In genomic region chr17:69800870-69801269, GRCh38 we compare ENCODE assay signal across 7 cellular contexts.
"Had no signal": no experiment of that assay in that cellular context is flagged by ENCODE, and none has a peak within 500 bp of the region (broad histone marks: within the 10 kb centered on the region; RNA-seq: fewer than 3 reads in every experiment).

No MANE protein-coding gene starts in this region.

- DNase-seq: GM23248, GOT3, H9, HCEC 1CT, KBM-7 had no signal

- H3K9ac ChIP-seq: GM23248 had no signal

- H2AFZ ChIP-seq: GM23248 had no signal

- H3K4me3 ChIP-seq: GM23248 had no signal

- H3K27ac ChIP-seq: GM23248, HL-60 had no signal

- ATAC-seq: HepG2 had no signal
